In the genomic region with DNA sequence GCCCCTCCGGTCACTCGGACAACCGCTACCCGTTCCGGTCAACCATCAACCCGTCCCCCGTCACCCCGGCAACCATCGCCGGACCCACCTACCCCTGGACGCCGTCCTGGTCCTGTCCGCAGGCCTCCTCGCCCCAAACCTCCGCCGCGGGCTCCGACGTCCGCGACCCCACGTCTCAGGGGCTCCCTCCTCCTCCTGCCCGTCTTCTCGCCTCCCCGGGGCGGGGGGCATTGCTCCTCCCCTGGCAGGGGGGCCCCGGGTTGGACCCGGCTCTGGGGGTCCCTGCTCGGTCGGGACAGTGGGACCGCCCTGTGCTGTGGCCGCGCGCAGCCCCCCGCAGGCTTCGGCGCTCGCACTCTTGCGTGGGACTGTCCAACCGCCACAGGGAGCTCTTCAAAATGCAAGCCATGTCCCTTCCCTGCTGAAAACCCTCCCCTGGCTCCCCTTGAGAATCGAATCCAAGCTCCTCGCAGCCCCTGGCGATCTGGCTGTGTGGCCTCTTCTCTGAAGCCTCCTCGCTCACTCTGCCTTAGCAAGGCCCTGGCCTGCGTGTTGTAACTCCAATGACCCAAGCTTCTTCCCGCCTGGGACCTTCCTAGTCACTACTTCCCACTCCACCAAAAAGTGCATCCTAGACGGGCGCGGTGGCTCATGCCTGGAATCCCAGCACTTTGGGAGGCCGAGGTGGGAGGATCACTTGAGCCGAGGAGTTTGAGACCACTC, we compare ENCODE assay signal across 8 cellular contexts. TPM values are rescaled to one million over a fixed set of nuclear protein-coding genes. Genes with fewer than 3 reads are reported as not detected.
DNase-seq lines count a peak whose midpoint lies in the region; TF ChIP-seq lines count a peak whose summit lies in the region.

No MANE protein-coding gene starts in this region.

- peak overlapping the region; percentile 58 for H3K27ac Mint-ChIP-seq in activated naive CD4-positive, alpha-beta T cell treated with anti-CD3 and anti-CD28 coated beads, Interleukin-2, amount 10 ng/mL, durations not matched to agents 7 days and 5 days

- H3K9me3 Mint-ChIP-seq in activated naive CD4-positive, alpha-beta T cell treated with anti-CD3 and anti-CD28 coated beads, Interleukin-2, amount 10 ng/mL, durations not matched to agents 7 days and 5 days: no peaks in the 10 kb centered on the region

- DNase-seq in activated naive CD4-positive, alpha-beta T cell treated with anti-CD3 and anti-CD28 coated beads, Interleukin-2, amount 10 ng/mL, durations not matched to agents 7 days and 5 days: no peak
- DNase-seq in activated naive CD4-positive, alpha-beta T cell treated with Interleukin-2 at 50 U/mL for 16 hours: no peak
- peak; percentile 44 for DNase-seq in astrocyte of the hippocampus (ENCODE audit: low read depth, low spot score)
- DNase-seq in left kidney (ENCODE audit: low read depth, low spot score): peak; percentile 64
- DNase-seq in tibial nerve (ENCODE audit: low spot score in 2 of 2): no peak
- DNase-seq in SHP77 (lab: John Stamatoyannopoulos, UW): no peak
- DNase-seq in GM03348 (ENCODE audit: low spot score): no peak
- DNase-seq in COLO668 (lab: John Stamatoyannopoulos, UW; ENCODE audit: unreplicated experiment): no peak

- TF ChIP-seq POLR2A in tibial nerve (IDR thresholded peaks at IDR 0.05): no peak

- peak overlapping the region; percentile 77 for H3K4me3 Mint-ChIP-seq in activated naive CD4-positive, alpha-beta T cell treated with anti-CD3 and anti-CD28 coated beads, Interleukin-2, amount 10 ng/mL, durations not matched to agents 7 days and 5 days

- peak overlapping the region in 3 of 4 donors; percentile 73 to 90 (median 88) for H3K27ac ChIP-seq in tibial nerve

- peaks cover 0 to 28% (median 12%) of the 10 kb centered on the region in 4 donors for H3K4me1 ChIP-seq in tibial nerve

- H3K4me1 Mint-ChIP-seq in activated naive CD4-positive, alpha-beta T cell treated with anti-CD3 and anti-CD28 coated beads, Interleukin-2, amount 10 ng/mL, durations not matched to agents 7 days and 5 days: peaks cover 17% of the 10 kb centered on the region

- H3K27me3 ChIP-seq in tibial nerve: no peaks in the 10 kb centered on the region

- no peak for TF ChIP-seq CTCF in tibial nerve (IDR thresholded peaks at IDR 0.05)

- no peaks in the 10 kb centered on the region for H3K36me3 ChIP-seq in tibial nerve

- H3K9me3 ChIP-seq in tibial nerve: no peaks in the 10 kb centered on the region

- peak overlapping the region; percentile 58 to 76 (median 72) for H3K4me3 ChIP-seq in tibial nerve

- H3K36me3 Mint-ChIP-seq in activated naive CD4-positive, alpha-beta T cell treated with anti-CD3 and anti-CD28 coated beads, Interleukin-2, amount 10 ng/mL, durations not matched to agents 7 days and 5 days: no peaks in the 10 kb centered on the region

- H3K27me3 Mint-ChIP-seq in activated naive CD4-positive, alpha-beta T cell treated with anti-CD3 and anti-CD28 coated beads, Interleukin-2, amount 10 ng/mL, durations not matched to agents 7 days and 5 days: peaks cover 63% of the 10 kb centered on the region

- WGBS in tibial nerve, 2 donors: 8 to 11% methylated on average over 45 to 49 of the region's 51 CpGs

- CTCF ChIA-PET in activated naive CD4-positive, alpha-beta T cell treated with anti-CD3 and anti-CD28 coated beads, Interleukin-2, amount 10 ng/mL, durations not matched to agents 7 days and 5 days (lab: Charles Lee): interaction anchor here (1.0 kb wide), 1 partner anchor 9 kb away, joined by 3 read pairs; the partner anchor contains the start of gene EPHX3

- no peak for TF ChIP-seq EP300 in tibial nerve (IDR thresholded peaks at IDR 0.05)

RNA-seq across cellular contexts. Expression of gene EPHX3, which starts 8.4 kb away (rescaled TPM):
- under 1 TPM in 1 of 4 donors, not detected in 3; 0.20 TPM for total RNA-seq in tibial nerve

RNA-seq across cellular contexts. Expression of gene NOTCH3, which starts 23.0 kb away (rescaled TPM):
- 10 to 100 TPM; 34.3 to 86.1 (median 53.2) TPM for total RNA-seq in tibial nerve

Comparison
In these comparisons a context has a peak if more than half of its experiments do, and no peak if none do; other contexts are left out.
1. DNase-seq: peak in astrocyte of the hippocampus (single experiment) and left kidney (single experiment); none in activated naive CD4-positive, alpha-beta T cell treated with anti-CD3 and anti-CD28 coated beads, Interleukin-2, amount 10 ng/mL, durations not matched to agents 7 days and 5 days (single experiment), activated naive CD4-positive, alpha-beta T cell treated with Interleukin-2 at 50 U/mL for 16 hours (single experiment), tibial nerve (0 of 2), SHP77 (0 of 2), GM03348 (single experiment) and COLO668 (single experiment).